ENCODE assay signal across 26 cellular contexts in genomic region chr10:52464725-52465124, GRCh38.
"Had no signal": no experiment of that assay in that cellular context is flagged by ENCODE, and none has a peak within 500 bp of the region (broad histone marks: within the 10 kb centered on the region; RNA-seq: fewer than 3 reads in every experiment).

No MANE protein-coding gene starts in this region.

- H3K36me3 ChIP-seq: adrenal gland had no signal

- H3K27ac ChIP-seq: adrenal gland, SK-N-MC, VCaP had no signal

- ATAC-seq: activated CD4-positive, alpha-beta T cell treated with anti-CD3 and anti-CD28 coated beads for 36 hours; activated CD8-positive, alpha-beta T cell treated with anti-CD3 and anti-CD28 coated beads for 36 hours; activated T-cell treated with anti-CD3 and anti-CD28 coated beads, Interleukin-2, amount 50 U/mL, for 72 hours; Right ventricle myocardium inferior; T-cell had no signal

- DNase-seq: activated CD4-positive, alpha-beta T cell treated with anti-CD3 and anti-CD28 coated beads for 36 hours; activated CD4-positive, CD25-positive, alpha-beta regulatory T cell; activated CD8-positive, alpha-beta memory T cell treated with anti-CD3 and anti-CD28 coated beads, Interleukin-2, amount 50 U/mL, for 4 hours; activated CD8-positive, alpha-beta T cell treated with anti-CD3 and anti-CD28 coated beads for 36 hours; activated naive CD4-positive, alpha-beta T cell treated with anti-CD3 and anti-CD28 coated beads, Interleukin-2, amount 50 U/mL, for 16 hours; activated naive CD8-positive, alpha-beta T cell treated with anti-CD3 and anti-CD28 coated beads, Interleukin-2, amount 10 ng/mL, durations not matched to agents 7 days and 5 days; activated T-cell treated with anti-CD3 and anti-CD28 coated beads, Interleukin-2, amount 50 U/mL, for 72 hours; adrenal gland; anterior cingulate cortex; caudate nucleus; KG1; NCI-H1092; NCI-H1417; NCI-H1930; NCI-H2107; NCI-H2171 treated with DMSO at 0.1 percent for 48 hours; NCI-H226; NCI-H526; NCI-H774; T-cell; T-helper 2 cell; T1000 had no signal

- H3K4me1 ChIP-seq: adrenal gland had no signal

- H3K9me3 ChIP-seq: adrenal gland had no signal

- FAIRE-seq: TTC549 had no signal

- H3K4me3 ChIP-seq: adrenal gland, SK-N-MC had no signal

- H3K27me3 ChIP-seq: adrenal gland had no signal
